Comparison of ENCODE assay signal across 6 cellular contexts in genomic region chr16:48910214-48910613, GRCh38.
"Had no signal": no experiment of that assay in that cellular context is flagged by ENCODE, and none has a peak within 500 bp of the region (broad histone marks: within the 10 kb centered on the region; RNA-seq: fewer than 3 reads in every experiment).

No MANE protein-coding gene starts in this region.

- FAIRE-seq: G401.6, GM12891, GM18507, GM19239 had no signal

- DNase-seq: GDM1, GF-D8 had no signal
